8 cellular contexts compared by ENCODE assay signal in genomic region chr14:65927871-65928270, GRCh38.
DNase-seq lines count a peak whose midpoint lies in the region; ATAC-seq lines count a peak whose summit lies in the region.

No MANE protein-coding gene starts in this region.

- DNase-seq in NCI-H128 (lab: John Stamatoyannopoulos, UW; ENCODE audit: unreplicated experiment) = peak; percentile 20
- DNase-seq in activated CD4-positive, alpha-beta T cell treated with anti-CD3 and anti-CD28 coated beads for 24 hours (ENCODE audit: low read depth in 2 of 2) = peak; percentile 44 to 60
- DNase-seq in central memory CD4-positive, alpha-beta T cell = peak; percentile 69
- peak; percentile 55 for DNase-seq in stimulated activated CD8-positive, alpha-beta memory T cell treated with anti-CD3 and anti-CD28 coated beads, Interleukin-12 subunit alpha, Interleukin-12 subunit beta, amount 100 ng/mL, for 1 hour (ENCODE audit: low read depth)
- no peak for DNase-seq in HPDE6-E6E7 (ENCODE audit: extremely low spot score)

- ATAC-seq in GM18858 (IDR thresholded peaks at IDR 0.05; ENCODE audit: unreplicated experiment) = no peak
- no peak for ATAC-seq in HG03196 (IDR thresholded peaks at IDR 0.05; ENCODE audit: unreplicated experiment)
- no peak for ATAC-seq in GM19467 (IDR thresholded peaks at IDR 0.05; ENCODE audit: unreplicated experiment)
